In genomic region chr2:36427790-36428243, GRCh38 we compare ENCODE assay signal across 1 cellular context.
A peak's percentile ranks its signal among the peaks of the same experiment; 100 is the strongest.
TF ChIP-seq lines count a peak whose summit lies in the region.

No MANE protein-coding gene starts in this region.

TF ChIP-seq in GM23338, 12 proteins besides CTCF, POLR2A, EP300 and RAD21 (continued from another document):
- TF ChIP-seq REST (IDR thresholded peaks at IDR 0.05; ENCODE audit: unreplicated experiment) = peak; percentile 73
